In the genomic region with DNA sequence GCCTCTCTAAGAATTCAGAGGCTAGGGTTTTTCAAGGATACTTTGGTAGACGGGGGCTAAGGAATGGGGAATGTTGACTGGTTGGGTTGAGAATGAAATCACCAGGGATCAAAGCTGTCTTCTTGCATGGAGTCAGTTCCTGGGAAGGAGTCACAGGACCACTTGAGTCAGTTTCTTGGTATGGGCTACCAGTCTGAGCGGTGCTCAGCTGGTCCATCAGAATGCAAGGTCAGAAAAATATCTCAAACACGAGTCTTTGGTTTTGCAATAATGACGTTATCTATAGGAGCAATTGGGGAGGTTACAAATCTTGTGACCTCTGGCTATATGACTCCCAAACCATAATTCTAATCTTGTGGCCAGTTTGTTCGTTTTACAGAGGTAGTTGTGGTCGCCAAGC, we compare ENCODE assay signal across 1 cellular context.
TF ChIP-seq lines count a peak whose summit lies in the region.

No MANE protein-coding gene starts in this region.

TF ChIP-seq in IMR-90, 13 proteins besides CTCF, POLR2A, EP300 and RAD21:
- TF ChIP-seq CEBPB (IDR thresholded peaks at IDR 0.05; ENCODE audit: low read depth, low read length) (0 out of 2 replicates have a peak, but pooled peaks have one; percentile 30), RCOR1 (IDR thresholded peaks at IDR 0.05; ENCODE audit: insufficient replicate concordance, low read length) (no peak)
